ENCODE assay signal across 8 cellular contexts in genomic region chr22:42648368-42649260, GRCh38. TPM values are rescaled to one million over a fixed set of nuclear protein-coding genes. Genes with fewer than 3 reads are reported as not detected.
DNase-seq lines count a peak whose midpoint lies in the region; ATAC-seq and TF ChIP-seq lines count a peak whose summit lies in the region.

No MANE protein-coding gene starts in this region.

- BruUV-seq in Caco-2 (replicated peaks; lab: Mats Ljungman, UMichigan): TSS peak; percentile 81

- DNase-seq in Caco-2 (peak; percentile 26 to 52), HuH-7 (ENCODE audit: low spot score) (peak; percentile 76), epithelial cell of proximal tubule (ENCODE audit: low read depth) (no peak), transverse colon (peak; percentile 89), SKM-1 treated with dmso at 0.1 percent for 144 hours (lab: John Stamatoyannopoulos, UW; ENCODE audit: unreplicated experiment) (no peak)
- DNase-seq in activated CD4-positive, alpha-beta T cell treated with anti-CD3 and anti-CD28 coated beads, Interleukin-2, amount 10 ng/mL, durations not matched to agents 7 days and 5 days: peak; percentile 60

- peaks cover 10% of the 10 kb centered on the region for H3K4me1 ChIP-seq in Caco-2
- peaks cover 35 to 53% of the 10 kb centered on the region in 2 donors for H3K4me1 ChIP-seq in muscle layer of duodenum (ENCODE audit: control insufficient read depth in 1 of 2, insufficient read depth in 2 of 2, low read length in 2 of 2)
- H3K4me1 ChIP-seq in transverse colon: peaks cover 46 to 54% (median 52%) of the 10 kb centered on the region in 4 donors

- intact Hi-C loops in Caco-2 (cut with micrococcal nuclease; ENCODE audit: unreplicated experiment): no loop called here
- intact Hi-C loops in transverse colon (cut with DNase I; ENCODE audit: low total_unique reads): no loop called here

- peak; percentile 29 for ATAC-seq in GM21423 (IDR thresholded peaks at IDR 0.05; ENCODE audit: unreplicated experiment)

- H3K27me3 ChIP-seq in Caco-2 (replicated peaks; ENCODE audit: control insufficient read depth, insufficient read depth, low read length) (no peaks in the 10 kb centered on the region), muscle layer of duodenum (ENCODE audit: low read depth, low read length) (no peaks in the 10 kb centered on the region), transverse colon (no peaks in the 10 kb centered on the region)

- no peaks in the 10 kb centered on the region for H3K27me3 Mint-ChIP-seq in Caco-2 (ENCODE audit: insufficient read depth, unreplicated experiment)
- H3K27me3 Mint-ChIP-seq in activated CD4-positive, alpha-beta T cell treated with anti-CD3 and anti-CD28 coated beads, Interleukin-2, amount 10 ng/mL, durations not matched to agents 7 days and 5 days: no peaks in the 10 kb centered on the region

- TF ChIP-seq EP300 in transverse colon (IDR thresholded peaks at IDR 0.05; ENCODE audit: low read depth): peak; percentile 15

- CTCF ChIA-PET in Caco-2 (lab: Charles Lee): no interaction called here
- CTCF ChIA-PET in activated CD4-positive, alpha-beta T cell treated with anti-CD3 and anti-CD28 coated beads, Interleukin-2, amount 10 ng/mL, durations not matched to agents 7 days and 5 days (lab: Charles Lee): no interaction called here

- peak; percentile 90 for TF ChIP-seq POLR2A in transverse colon (IDR thresholded peaks at IDR 0.05)

- peaks cover 11% of the 10 kb centered on the region for H3K36me3 Mint-ChIP-seq in Caco-2 (ENCODE audit: insufficient read depth, unreplicated experiment)
- peaks cover 2% of the 10 kb centered on the region for H3K36me3 Mint-ChIP-seq in activated CD4-positive, alpha-beta T cell treated with anti-CD3 and anti-CD28 coated beads, Interleukin-2, amount 10 ng/mL, durations not matched to agents 7 days and 5 days (ENCODE audit: low read depth)

- peak overlapping the region; percentile 100 for H3K4me3 Mint-ChIP-seq in Caco-2 (ENCODE audit: unreplicated experiment)
- H3K4me3 Mint-ChIP-seq in activated CD4-positive, alpha-beta T cell treated with anti-CD3 and anti-CD28 coated beads, Interleukin-2, amount 10 ng/mL, durations not matched to agents 7 days and 5 days: peak overlapping the region; percentile 89

- peaks cover 25% of the 10 kb centered on the region for H3K4me1 Mint-ChIP-seq in Caco-2 (ENCODE audit: low read depth, unreplicated experiment)
- H3K4me1 Mint-ChIP-seq in activated CD4-positive, alpha-beta T cell treated with anti-CD3 and anti-CD28 coated beads, Interleukin-2, amount 10 ng/mL, durations not matched to agents 7 days and 5 days: peaks cover 24% of the 10 kb centered on the region

- H3K9me3 Mint-ChIP-seq in Caco-2 (ENCODE audit: unreplicated experiment): no peaks in the 10 kb centered on the region
- no peaks in the 10 kb centered on the region for H3K9me3 Mint-ChIP-seq in activated CD4-positive, alpha-beta T cell treated with anti-CD3 and anti-CD28 coated beads, Interleukin-2, amount 10 ng/mL, durations not matched to agents 7 days and 5 days

- TF ChIP-seq CTCF in Caco-2 (IDR thresholded peaks at IDR 0.05; ENCODE audit: insufficient read depth in 1 of 2, low read depth in 1 of 2, low read length in 1 of 2, severe bottlenecking in 1 of 2, unreplicated experiment in 1 of 2) (no peak), epithelial cell of proximal tubule (conservative IDR thresholded peaks at IDR 0.05; ENCODE audit: low read depth, low read length) (no peak), transverse colon (IDR thresholded peaks at IDR 0.05) (no peak)

- in situ Hi-C loops in transverse colon (cut with MboI; ENCODE audit: low pct_ligation_motif_present in 1 of 4, low pct_unique_long_range_greater_than_20kb in 1 of 4, low sequenced_read_pairs in 3 of 4): no loop called here

- peak overlapping the region; percentile 91 for H3K27ac ChIP-seq in muscle layer of duodenum (ENCODE audit: low read length)
- H3K27ac ChIP-seq in transverse colon: peak overlapping the region; percentile 90 to 98 (median 95)

- H3K4me3 ChIP-seq in Caco-2 (ENCODE audit: low read depth, low read length): peak overlapping the region; percentile 98
- peak overlapping the region; percentile 86 for H3K4me3 ChIP-seq in epithelial cell of proximal tubule (ENCODE audit: low read depth, low read length)
- peak overlapping the region; percentile 90 to 98 for H3K4me3 ChIP-seq in muscle layer of duodenum (ENCODE audit: low read depth in 1 of 2, low read length in 2 of 2)
- H3K4me3 ChIP-seq in transverse colon: peak overlapping the region; percentile 58 to 89 (median 76)

- H3K9me3 ChIP-seq in Caco-2 (no peaks in the 10 kb centered on the region), muscle layer of duodenum (ENCODE audit: control insufficient read depth in 1 of 2, low read length in 2 of 2) (no peaks in the 10 kb centered on the region), transverse colon (no peaks in the 10 kb centered on the region)

- peak overlapping the region; percentile 97 for H3K27ac Mint-ChIP-seq in Caco-2 (ENCODE audit: unreplicated experiment)
- peak overlapping the region; percentile 98 for H3K27ac Mint-ChIP-seq in activated CD4-positive, alpha-beta T cell treated with anti-CD3 and anti-CD28 coated beads, Interleukin-2, amount 10 ng/mL, durations not matched to agents 7 days and 5 days

- POLR2A ChIA-PET in Caco-2 (lab: Charles Lee): interaction anchor here (0.9 to 1.0 kb wide), 2 partner anchors 33 to 34 kb away, joined by 3 to 7 read pairs; partner anchors contain the start of gene POLDIP3
- POLR2A ChIA-PET in activated CD4-positive, alpha-beta T cell treated with anti-CD3 and anti-CD28 coated beads, Interleukin-2, amount 10 ng/mL, durations not matched to agents 7 days and 5 days (lab: Charles Lee): interaction anchor here (1.0 kb wide), 1 partner anchor 33 kb away, joined by 8 read pairs; the partner anchor contains the start of gene POLDIP3

- WGBS in transverse colon (ENCODE audit: low coverage in 1 of 2), 2 donors: 4% methylated on average over 24 of the region's 51 CpGs; no CpG with 5 or more reads in 1 of the 2 donors

- H3K36me3 ChIP-seq in Caco-2 (ENCODE audit: control insufficient read depth, insufficient read depth, low read length) (no peaks in the 10 kb centered on the region), muscle layer of duodenum (ENCODE audit: control insufficient read depth in 1 of 2, insufficient read depth in 2 of 2, low read length in 2 of 2) (no peaks in the 10 kb centered on the region), transverse colon (no peaks in the 10 kb centered on the region)

RNA-seq across cellular contexts. Expression of gene CYB5R3, which starts 0.6 kb away (rescaled TPM):
- total RNA-seq in Caco-2 (2022) (120 and 130 TPM in 2 replicates), epithelial cell of proximal tubule (122 and 136 TPM in 2 replicates), transverse colon (100 to 1,000 TPM; 138 to 294 (median 167) TPM)
- total RNA-seq in activated CD4-positive, alpha-beta T cell treated with anti-CD3 and anti-CD28 coated beads, Interleukin-2, amount 10 ng/mL, durations not matched to agents 7 days and 5 days: 10 to 100 TPM; 84.3 to 91.9 TPM

RNA-seq across cellular contexts. Expression of gene ATP5MGL, which starts 8.2 kb away (rescaled TPM):
- total RNA-seq in Caco-2 (2022) (0.79 and 0.97 TPM in 2 replicates), epithelial cell of proximal tubule (0.58 TPM in 1 of 2 replicates, not detected in the other), transverse colon (under 1 TPM in 1 of 4 donors, not detected in 3; 0.55 TPM)
- under 1 TPM; 0.45 to 0.71 TPM for total RNA-seq in activated CD4-positive, alpha-beta T cell treated with anti-CD3 and anti-CD28 coated beads, Interleukin-2, amount 10 ng/mL, durations not matched to agents 7 days and 5 days

RNA-seq across cellular contexts. Expression of gene POLDIP3, which starts 33.9 kb away (rescaled TPM):
- total RNA-seq in Caco-2 (2022): 70.0 and 70.8 TPM in 2 replicates
- total RNA-seq in activated CD4-positive, alpha-beta T cell treated with anti-CD3 and anti-CD28 coated beads, Interleukin-2, amount 10 ng/mL, durations not matched to agents 7 days and 5 days: 10 to 100 TPM; 83.4 to 97.7 TPM
- 35.0 and 40.2 TPM in 2 replicates for total RNA-seq in epithelial cell of proximal tubule
- 10 to 100 TPM; 36.5 to 69.5 (median 45.2) TPM for total RNA-seq in transverse colon

Comparison
In these comparisons a context has a peak if more than half of its experiments do, and no peak if none do; other contexts are left out.
1. DNase-seq: peak in Caco-2 (2 of 2), HuH-7 (single experiment), activated CD4-positive, alpha-beta T cell treated with anti-CD3 and anti-CD28 coated beads, Interleukin-2, amount 10 ng/mL, durations not matched to agents 7 days and 5 days (single experiment) and transverse colon (single experiment); none in epithelial cell of proximal tubule (single experiment) and SKM-1 treated with dmso at 0.1 percent for 144 hours (single experiment).
2. Peak in every context shown above with its lines, with median percentiles within 50 percentile points of each other: H3K4me3 ChIP-seq.